24 cellular contexts compared by ENCODE assay signal in the genomic region with DNA sequence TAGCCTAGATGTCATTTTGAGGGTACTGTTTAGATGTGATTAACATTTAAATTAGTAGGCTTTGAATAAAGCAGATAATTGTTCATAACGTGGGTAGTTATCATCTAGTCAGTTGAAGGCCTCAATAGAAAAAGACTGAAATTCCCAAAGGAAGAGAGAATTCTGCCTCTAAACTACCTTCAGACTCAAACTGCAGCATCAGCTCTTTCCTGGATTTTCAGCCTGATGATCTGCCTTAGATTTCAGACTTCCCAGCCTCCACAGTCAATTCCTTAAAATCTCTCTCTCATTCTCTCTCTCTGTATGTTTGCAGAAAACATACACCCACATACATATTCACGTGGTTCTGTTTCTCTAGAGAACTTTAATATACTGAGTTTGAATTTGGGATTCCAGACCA.
"Had no signal": no experiment of that assay in that cellular context is flagged by ENCODE, and none has a peak within 500 bp of the region (broad histone marks: within the 10 kb centered on the region; RNA-seq: fewer than 3 reads in every experiment).

No MANE protein-coding gene starts in this region.

- ATAC-seq: body of pancreas; left lung; lower lobe of right lung; natural killer cell treated with Interleukin-12 subunit alpha and Interleukin-12 subunit beta and Interleukin-15 and Interleukin-18, amount 100 ng/mL, for 72 hours; right cardiac atrium had no signal

- FAIRE-seq: colon, endometrium, frontal cortex had no signal

- H3K9me3 ChIP-seq: body of pancreas, left lung, lower lobe of right lung, stomach, thyroid gland had no signal

- H3K36me3 ChIP-seq: left lung, lower lobe of right lung, stomach, thyroid gland had no signal

- H3K9me3 Mint-ChIP-seq: activated CD4-positive, alpha-beta memory T cell treated with anti-CD3 and anti-CD28 coated beads for 36 hours; activated T-cell treated with anti-CD3 and anti-CD28 coated beads, Interleukin-2, amount 50 U/mL, for 24 hours; natural killer cell treated with Interleukin-12 subunit alpha and Interleukin-12 subunit beta and Interleukin-15 and Interleukin-18, amount 100 ng/mL, for 72 hours; T-helper 1 cell treated with Interleukin-12 subunit alpha and Interleukin-12 subunit beta and Interleukin-4 antibody, amounts not matched to agents 30 μg/mL and 1 μg/mL, for 36 hours had no signal

- H3K4me1 ChIP-seq: body of pancreas, thyroid gland had no signal

- H3K4me3 Mint-ChIP-seq: activated T-cell treated with anti-CD3 and anti-CD28 coated beads, Interleukin-2, amount 50 U/mL, for 24 hours; natural killer cell treated with Interleukin-12 subunit alpha and Interleukin-12 subunit beta and Interleukin-15 and Interleukin-18, amount 100 ng/mL, for 72 hours had no signal

- H3K36me3 Mint-ChIP-seq: natural killer cell treated with Interleukin-12 subunit alpha and Interleukin-12 subunit beta and Interleukin-15 and Interleukin-18, amount 100 ng/mL, for 72 hours had no signal

- H3K4me3 ChIP-seq: body of pancreas, left lung, lower lobe of right lung, stomach, thyroid gland had no signal

- H3K27me3 ChIP-seq: body of pancreas, left lung, stomach, thyroid gland had no signal

- DNase-seq: activated CD4-positive, alpha-beta memory T cell treated with anti-CD3 and anti-CD28 coated beads for 36 hours; activated CD4-positive, alpha-beta T cell treated with anti-CD3 and anti-CD28 coated beads, Interleukin-2, amount 10 ng/mL, durations not matched to agents 24 days and 14 days; activated CD4-positive, CD25-positive, alpha-beta regulatory T cell treated with anti-CD3 and anti-CD28 coated beads, Interleukin-2, amount 50 U/mL, for 72 hours; activated CD8-positive, alpha-beta memory T cell treated with anti-CD3 and anti-CD28 coated beads, Interleukin-2, amount 50 U/mL, for 4 hours; activated naive CD4-positive, alpha-beta T cell; activated T-cell treated with anti-CD3 and anti-CD28 coated beads, Interleukin-2, amount 50 U/mL, for 24 hours; anterior cingulate cortex; body of pancreas; effector CD8-positive, alpha-beta T cell; left lung; lower lobe of right lung; mesenchymal stem cell; right cardiac atrium; stimulated activated CD4-positive, alpha-beta T cell treated with anti-CD3 and anti-CD28 coated beads, Interleukin-12 subunit alpha, Interleukin-12 subunit beta, amount 100 ng/mL, for 4 hours; stimulated activated CD4-positive, alpha-beta T cell treated with anti-CD3 and anti-CD28 coated beads, Interleukin-4, amount 100 ng/mL, for 1 hour; stomach; T1000; thyroid gland had no signal

- H3K27me3 Mint-ChIP-seq: activated CD4-positive, alpha-beta memory T cell treated with anti-CD3 and anti-CD28 coated beads for 36 hours; activated CD4-positive, alpha-beta T cell treated with anti-CD3 and anti-CD28 coated beads, Interleukin-2, amount 10 ng/mL, durations not matched to agents 24 days and 14 days; activated T-cell treated with anti-CD3 and anti-CD28 coated beads, Interleukin-2, amount 50 U/mL, for 24 hours; natural killer cell treated with Interleukin-12 subunit alpha and Interleukin-12 subunit beta and Interleukin-15 and Interleukin-18, amount 100 ng/mL, for 72 hours had no signal

- H3K27ac ChIP-seq: body of pancreas, epithelial cell of prostate, left lung, lower lobe of right lung, thyroid gland had no signal
